Comparison of ENCODE assay signal across 16 cellular contexts in the genomic region with DNA sequence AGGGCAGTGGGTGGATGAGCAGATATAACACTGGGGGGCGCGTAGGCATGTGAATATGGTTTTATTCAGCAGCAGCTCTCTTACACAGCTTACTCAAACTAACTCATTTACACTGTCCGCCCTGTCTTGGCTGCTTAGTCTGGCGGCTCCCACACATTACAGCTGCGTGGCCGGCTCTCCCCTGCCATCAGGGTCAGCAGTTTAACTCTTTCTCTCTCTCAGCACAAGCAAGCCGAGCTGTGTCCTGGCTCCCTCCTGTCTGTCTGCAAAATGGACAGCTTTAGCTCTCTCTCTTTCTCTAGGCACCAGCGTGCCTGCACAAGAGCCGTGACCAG.
"Had no signal": no experiment of that assay in that cellular context is flagged by ENCODE, and none has a peak within 500 bp of the region (broad histone marks: within the 10 kb centered on the region; RNA-seq: fewer than 3 reads in every experiment).

No MANE protein-coding gene starts in this region.

- H3K4me1 Mint-ChIP-seq: memory B cell, mesothelial cell of epicardium, natural killer cell had no signal

- H3K27me3 ChIP-seq: colonic mucosa, foreskin keratinocyte, left lung, neutrophil, thyroid gland, uterus had no signal

- H3K27ac Mint-ChIP-seq: memory B cell, mesothelial cell of epicardium, natural killer cell, type B pancreatic cell had no signal

- H3K9me3 Mint-ChIP-seq: type B pancreatic cell had no signal

- H3K9me3 ChIP-seq: colonic mucosa, lower lobe of right lung, neutrophil, thyroid gland, uterus had no signal

- H3K4me1 ChIP-seq: colonic mucosa, foreskin keratinocyte, left lung, lower lobe of right lung, thyroid gland, uterus had no signal

- H3K27me3 Mint-ChIP-seq: memory B cell, type B pancreatic cell had no signal

- ATAC-seq: foreskin keratinocyte, left lung, natural killer cell had no signal

- H3K4me3 Mint-ChIP-seq: memory B cell, mesothelial cell of epicardium, natural killer cell, type B pancreatic cell had no signal

- H3K27ac ChIP-seq: colonic mucosa, foreskin keratinocyte, left lung, lower lobe of right lung, neutrophil, thyroid gland, uterus had no signal

- H3K36me3 ChIP-seq: colonic mucosa, left lung, lower lobe of right lung, neutrophil, thyroid gland, uterus had no signal

- DNase-seq: colonic mucosa; dermis blood vessel endothelial cell; erythroblast; foreskin keratinocyte; lower lobe of right lung; natural killer cell; small intestine; stimulated activated CD4-positive, alpha-beta T cell treated with anti-CD3 and anti-CD28 coated beads, Interleukin-12 subunit alpha, Interleukin-12 subunit beta, amount 100 ng/mL, for 4 hours; stimulated activated naive CD4-positive, alpha-beta T cell; thyroid gland; uterus had no signal

- H3K36me3 Mint-ChIP-seq: memory B cell, mesothelial cell of epicardium, natural killer cell, type B pancreatic cell had no signal

- H3K4me3 ChIP-seq: colonic mucosa, left lung, lower lobe of right lung, thyroid gland, uterus had no signal
